In genomic region chr13:112055417-112056206, GRCh38 we compare ENCODE assay signal across 16 cellular contexts. TPM values are rescaled to one million over a fixed set of nuclear protein-coding genes. Genes with fewer than 3 reads are reported as not detected.
A peak's percentile ranks its signal among the peaks of the same experiment; 100 is the strongest.
DNase-seq lines count a peak whose midpoint lies in the region; TF ChIP-seq lines count a peak whose summit lies in the region.
"Had no signal": no experiment of that assay in that cellular context is flagged by ENCODE, and none has a peak within 500 bp of the region (broad histone marks: within the 10 kb centered on the region; RNA-seq: fewer than 3 reads in every experiment).

No MANE protein-coding gene starts in this region.

- TF ChIP-seq CTCF in H9 (conservative IDR thresholded peaks at IDR 0.05) (no peak), dorsolateral prefrontal cortex (IDR thresholded peaks at IDR 0.05 in 54 of 56, conservative IDR thresholded peaks at IDR 0.05 in 2 of 56; ENCODE audit: low read depth in 1 of 56, partially characterized antibody in 56 of 56) (no peak), neural crest cell (conservative IDR thresholded peaks at IDR 0.05) (no peak), chondrocyte (IDR thresholded peaks at IDR 0.05) (no peak), Peyer's patch (IDR thresholded peaks at IDR 0.05) (no peak)

- H2AK5ac ChIP-seq in H9 (ENCODE audit: insufficient read length, low read length) (no peak overlapping the region), mesenchymal stem cell (ENCODE audit: low read length, severe bottlenecking) (no peak overlapping the region)

- H3T11ph ChIP-seq in H9 (ENCODE audit: low read length): no peak overlapping the region

- no peak overlapping the region for H3K56ac ChIP-seq in H9 (ENCODE audit: insufficient read length, low read depth, low read length)

- no peaks in the 10 kb centered on the region for H3K36me3 ChIP-seq in Peyer's patch
- H3K36me3 ChIP-seq in mesenchymal stem cell (ENCODE audit: control insufficient read depth in 1 of 2, insufficient read depth in 2 of 2, low read depth in 1 of 2, low read length in 2 of 2): peaks cover 0 to 5% of the 10 kb centered on the region in 2 experiments
- H3K36me3 ChIP-seq: brain microvascular endothelial cell had no signal

- no peaks in the 10 kb centered on the region for H3K4me1 Mint-ChIP-seq in T-helper 1 cell treated with Interleukin-12 subunit alpha and Interleukin-12 subunit beta and Interleukin-4 antibody, amounts not matched to agents 30 μg/mL and 1 μg/mL, for 36 hours (ENCODE audit: low read depth)
- H3K4me1 Mint-ChIP-seq in H9 (peaks cover 16 to 47% of the 10 kb centered on the region in 2 experiments), neural crest cell (peaks cover 40% of the 10 kb centered on the region), chondrocyte (ENCODE audit: low read depth) (peaks cover 7% of the 10 kb centered on the region)

- no peak overlapping the region for H3K23ac ChIP-seq in H9 (ENCODE audit: insufficient read length, low read depth, low read length)
- no peak overlapping the region for H3K23ac ChIP-seq in mesenchymal stem cell (ENCODE audit: low read length in 2 of 2)

- H3K4ac ChIP-seq in H9 (ENCODE audit: low read depth, low read length): no peak overlapping the region
- no peak overlapping the region for H3K4ac ChIP-seq in mesenchymal stem cell (ENCODE audit: low read depth in 1 of 2, low read length in 2 of 2)

- WGBS in H9 (ENCODE audit: extremely low coverage, insufficient read length, low lambda C conversion rate): no CpG with 5 or more reads among the region's 61 CpGs
- 3% methylated on average over 46 of the region's 61 CpGs for WGBS in mesenchymal stem cell

- no peaks in the 10 kb centered on the region for H3K9me3 Mint-ChIP-seq in T-helper 1 cell treated with Interleukin-12 subunit alpha and Interleukin-12 subunit beta and Interleukin-4 antibody, amounts not matched to agents 30 μg/mL and 1 μg/mL, for 36 hours
- H3K9me3 Mint-ChIP-seq in H9 (peaks cover 4 to 9% of the 10 kb centered on the region in 2 experiments; a peak in 3 of 5 replicates), neural crest cell (no peaks in the 10 kb centered on the region), chondrocyte (ENCODE audit: low read depth) (no peaks in the 10 kb centered on the region)
- H3K9me3 Mint-ChIP-seq: activated naive CD4-positive, alpha-beta T cell treated with anti-CD3 and anti-CD28 coated beads for 36 hours had no signal

- H3K14ac ChIP-seq in H9 (ENCODE audit: insufficient read depth, low read length): no peak overlapping the region
- no peak overlapping the region for H3K14ac ChIP-seq in mesenchymal stem cell (ENCODE audit: low read length in 2 of 2)

- H3K4me3 ChIP-seq in dorsolateral prefrontal cortex (peak overlapping the region in 54 of 59 donors; percentile 8 to 68 (median 50)), Peyer's patch (no peak overlapping the region), mesenchymal stem cell (ENCODE audit: insufficient read depth in 1 of 2, low read depth in 1 of 2, low read length in 2 of 2) (no peak overlapping the region)

- H2BK20ac ChIP-seq in H9 (ENCODE audit: low read depth, low read length, poor library complexity, severe bottlenecking): no peak overlapping the region

- H2BK15ac ChIP-seq in H9 (ENCODE audit: low read depth, low read length): no peak overlapping the region
- H2BK15ac ChIP-seq in mesenchymal stem cell (ENCODE audit: low read depth, poor library complexity, severe bottlenecking): no peak overlapping the region

- H3K4me2 ChIP-seq in H9 (ENCODE audit: insufficient read depth, insufficient read length, low read length) (peak overlapping the region; percentile 47), mesenchymal stem cell (ENCODE audit: low read length, poor library complexity, severe bottlenecking) (no peak overlapping the region)

- H3K79me1 ChIP-seq in H9 (ENCODE audit: insufficient read depth, low read depth, low read length, poor library complexity, severe bottlenecking): no peaks in the 10 kb centered on the region
- H3K79me1 ChIP-seq in mesenchymal stem cell (replicated peaks; ENCODE audit: low read length, poor library complexity, severe bottlenecking): no peaks in the 10 kb centered on the region

- H2AFZ ChIP-seq in H9 (ENCODE audit: low read length): no peak overlapping the region
- H2AFZ ChIP-seq in mesenchymal stem cell (ENCODE audit: low read depth, low read length): no peak overlapping the region

- H2BK5ac ChIP-seq in H9 (ENCODE audit: insufficient read length, low read length) (no peak overlapping the region), mesenchymal stem cell (ENCODE audit: low read depth, low read length, poor library complexity, severe bottlenecking) (no peak overlapping the region)

- H3K9ac ChIP-seq in H9 (ENCODE audit: extremely low read depth, insufficient read length, low read length) (no peak overlapping the region), mesenchymal stem cell (ENCODE audit: low read length) (no peak overlapping the region)

- H3K4me1 ChIP-seq in H9 (ENCODE audit: insufficient read depth, low read length): no peaks in the 10 kb centered on the region
- H3K4me1 ChIP-seq in Peyer's patch: peaks cover 0 to 15% (median 0%) of the 10 kb centered on the region in 4 donors
- H3K4me1 ChIP-seq in mesenchymal stem cell (ENCODE audit: control insufficient read depth, insufficient read depth, low read depth, low read length): peaks cover 19% of the 10 kb centered on the region

- H2BK120ac ChIP-seq in H9 (ENCODE audit: low read depth, low read length, poor library complexity, severe bottlenecking) (no peak overlapping the region), mesenchymal stem cell (ENCODE audit: low read depth, low read length) (no peak overlapping the region)

- H3K18ac ChIP-seq in H9 (ENCODE audit: insufficient read length, low read depth, low read length) (no peak overlapping the region), mesenchymal stem cell (ENCODE audit: low read depth in 1 of 2, low read length in 2 of 2) (no peak overlapping the region)

- no peak for TF ChIP-seq POLR2A in Peyer's patch (IDR thresholded peaks at IDR 0.05)

- H3K27me3 Mint-ChIP-seq in T-helper 1 cell treated with Interleukin-12 subunit alpha and Interleukin-12 subunit beta and Interleukin-4 antibody, amounts not matched to agents 30 μg/mL and 1 μg/mL, for 36 hours (ENCODE audit: low read depth): peaks cover 84% of the 10 kb centered on the region
- H3K27me3 Mint-ChIP-seq in H9 (ENCODE audit: low read depth) (peaks cover 100% of the 10 kb centered on the region), neural crest cell (ENCODE audit: low read depth) (peaks cover 97% of the 10 kb centered on the region), chondrocyte (ENCODE audit: low read depth) (peaks cover 74% of the 10 kb centered on the region)

- H3K4me3 Mint-ChIP-seq in T-helper 1 cell treated with Interleukin-12 subunit alpha and Interleukin-12 subunit beta and Interleukin-4 antibody, amounts not matched to agents 30 μg/mL and 1 μg/mL, for 36 hours: no peak overlapping the region
- H3K4me3 Mint-ChIP-seq in H9 (peak overlapping the region; percentile 41 to 75), neural crest cell (peak overlapping the region; percentile 86), chondrocyte (ENCODE audit: unreplicated experiment) (no peak overlapping the region)
- H3K4me3 Mint-ChIP-seq: activated naive CD4-positive, alpha-beta T cell treated with anti-CD3 and anti-CD28 coated beads for 36 hours had no signal

- no peaks in the 10 kb centered on the region for H4K20me1 ChIP-seq in H9 (ENCODE audit: control insufficient read depth, insufficient read depth, insufficient read length)

- H2BK12ac ChIP-seq in H9 (ENCODE audit: insufficient read length, low read depth, low read length) (no peak overlapping the region), mesenchymal stem cell (ENCODE audit: low read length in 2 of 2) (no peak overlapping the region)

- no peaks in the 10 kb centered on the region for H3K79me2 ChIP-seq in H9 (ENCODE audit: insufficient read depth, low read length)

- H4K5ac ChIP-seq in H9 (ENCODE audit: insufficient read length, low read depth, low read length): no peak overlapping the region

- peaks cover 8% of the 10 kb centered on the region for H3K36me3 Mint-ChIP-seq in T-helper 1 cell treated with Interleukin-12 subunit alpha and Interleukin-12 subunit beta and Interleukin-4 antibody, amounts not matched to agents 30 μg/mL and 1 μg/mL, for 36 hours (ENCODE audit: low read depth)
- peaks cover 0 to under 1% (median 0%) of the 10 kb centered on the region in 3 experiments; a peak in 2 of 7 replicates for H3K36me3 Mint-ChIP-seq in H9 (ENCODE audit: insufficient read depth in 1 of 3, low read depth in 3 of 3)
- peaks cover 4% of the 10 kb centered on the region for H3K36me3 Mint-ChIP-seq in neural crest cell (ENCODE audit: low read depth)
- H3K36me3 Mint-ChIP-seq in chondrocyte (ENCODE audit: low read depth): peaks cover 5% of the 10 kb centered on the region

- peaks cover 90% of the 10 kb centered on the region for H3K27me3 ChIP-seq in H9 (ENCODE audit: insufficient read depth, low read length)
- peaks cover 0 to 100% (median 79%) of the 10 kb centered on the region in 45 donors for H3K27me3 ChIP-seq in dorsolateral prefrontal cortex
- H3K27me3 ChIP-seq in Peyer's patch: peaks cover 0 to 59% of the 10 kb centered on the region in 2 donors
- H3K27me3 ChIP-seq in mesenchymal stem cell (ENCODE audit: control insufficient read depth in 1 of 2, insufficient read depth in 1 of 2, low read length in 2 of 2): peaks cover 90 to 95% of the 10 kb centered on the region in 2 experiments

- H3K23me2 ChIP-seq in H9 (ENCODE audit: insufficient read length, low read depth, low read length, poor library complexity, severe bottlenecking): peaks cover 8% of the 10 kb centered on the region

- DNase-seq in T-helper 1 cell: no peak
- peak; percentile 44 for DNase-seq in H9
- no peak for DNase-seq in dorsolateral prefrontal cortex
- no peak for DNase-seq in neural crest cell (ENCODE audit: low read depth, low spot score)
- DNase-seq in chondrocyte (ENCODE audit: low spot score): no peak
- no peak for DNase-seq in Peyer's patch
- no peak for DNase-seq in mesenchymal stem cell
- DNase-seq: activated CD4-positive, alpha-beta T cell treated with anti-CD3 and anti-CD28 coated beads, Interleukin-2, amount 50 U/mL, for 48 hours; activated naive CD4-positive, alpha-beta T cell treated with anti-CD3 and anti-CD28 coated beads for 36 hours; brain microvascular endothelial cell; CD8-positive, alpha-beta memory T cell; effector memory CD4-positive, alpha-beta T cell; NCI-H226 had no signal

- no peak overlapping the region for H3K27ac ChIP-seq in H9 (ENCODE audit: insufficient read length, low read depth, low read length)
- H3K27ac ChIP-seq in dorsolateral prefrontal cortex: peak overlapping the region in 15 of 59 donors; percentile 1 to 70 (median 48)
- H3K27ac ChIP-seq in Peyer's patch: no peak overlapping the region
- no peak overlapping the region for H3K27ac ChIP-seq in mesenchymal stem cell (ENCODE audit: low read length, poor library complexity, severe bottlenecking)
- H3K27ac ChIP-seq: brain microvascular endothelial cell had no signal

- H3K9me3 ChIP-seq in H9 (ENCODE audit: control insufficient read depth, low read depth, low read length): no peaks in the 10 kb centered on the region
- H3K9me3 ChIP-seq in Peyer's patch: no peaks in the 10 kb centered on the region
- peaks cover 7% of the 10 kb centered on the region for H3K9me3 ChIP-seq in mesenchymal stem cell (ENCODE audit: control insufficient read depth, low read length)

- H4K91ac ChIP-seq in H9 (ENCODE audit: insufficient read length, low read depth, low read length): no peak overlapping the region
- no peak overlapping the region for H4K91ac ChIP-seq in mesenchymal stem cell (ENCODE audit: low read length)

- intact Hi-C loops in dorsolateral prefrontal cortex (cut with DNase I): loop anchor here in 1 of 2 donors (10.0 kb wide), 1 partner anchor 521 kb away; no protein-coding TSS in a partner anchor

- H4K8ac ChIP-seq in H9 (replicated peaks; ENCODE audit: insufficient read length, low read depth, low read length) (no peak overlapping the region), mesenchymal stem cell (ENCODE audit: low read length) (no peak overlapping the region)

- H3K27ac Mint-ChIP-seq in T-helper 1 cell treated with Interleukin-12 subunit alpha and Interleukin-12 subunit beta and Interleukin-4 antibody, amounts not matched to agents 30 μg/mL and 1 μg/mL, for 36 hours: peak overlapping the region; percentile 62
- H3K27ac Mint-ChIP-seq in H9 (no peak overlapping the region; a peak in 1 of 7 replicates), neural crest cell (ENCODE audit: unreplicated experiment) (no peak overlapping the region), chondrocyte (ENCODE audit: unreplicated experiment) (no peak overlapping the region)
- H3K27ac Mint-ChIP-seq: activated naive CD4-positive, alpha-beta T cell treated with anti-CD3 and anti-CD28 coated beads for 36 hours had no signal

RNA-seq across cellular contexts. Expression of gene SOX1, which starts 11.3 kb away (rescaled TPM):
- total RNA-seq in H9 (2021) (0.09 and 0.17 TPM in 2 replicates), dorsolateral prefrontal cortex (1 to 10 TPM; 1.9 to 8.0 (median 4.2) TPM), neural crest cell (41.2 and 41.4 TPM in 2 replicates), chondrocyte (not detected in 3 replicates), Peyer's patch (not detected)
- polyA plus RNA-seq in mesenchymal stem cell (2013, experiment 1 of 2): not detected
- polyA plus RNA-seq in mesenchymal stem cell (2013, experiment 2 of 2): not detected
- total RNA-seq: activated naive CD4-positive, alpha-beta T cell treated with anti-CD3 and anti-CD28 coated beads for 36 hours; CD8-positive, alpha-beta memory T cell; H4; HepG2 had no signal
- polyA plus RNA-seq: CD8-positive, alpha-beta memory T cell; HepG2 had no signal

Comparison
In these comparisons a context has a peak if more than half of its experiments do, and no peak if none do; other contexts are left out.
1. H3K4me3 Mint-ChIP-seq: peak in H9 (2 of 2) and neural crest cell (single experiment); none in T-helper 1 cell treated with Interleukin-12 subunit alpha and Interleukin-12 subunit beta and Interleukin-4 antibody, amounts not matched to agents 30 μg/mL and 1 μg/mL, for 36 hours (single experiment) and chondrocyte (single experiment).
2. H3K4me3 ChIP-seq: peak in dorsolateral prefrontal cortex (54 of 59); none in Peyer's patch (0 of 4) and mesenchymal stem cell (0 of 2).